In genomic region chr10:5147981-5148677, GRCh38 we compare ENCODE assay signal across 20 cellular contexts. TPM values are rescaled to one million over a fixed set of nuclear protein-coding genes. Genes with fewer than 3 reads are reported as not detected.
"Had no signal": no experiment of that assay in that cellular context is flagged by ENCODE, and none has a peak within 500 bp of the region (broad histone marks: within the 10 kb centered on the region; RNA-seq: fewer than 3 reads in every experiment).

No MANE protein-coding gene starts in this region.

- H3K27me3 Mint-ChIP-seq: activated CD8-positive, alpha-beta memory T cell treated with anti-CD3 and anti-CD28 coated beads, Interleukin-2, amount 10 ng/mL, durations not matched to agents 7 days and 5 days; naive B cell had no signal

- H3K27ac Mint-ChIP-seq: activated CD8-positive, alpha-beta memory T cell treated with anti-CD3 and anti-CD28 coated beads, Interleukin-2, amount 10 ng/mL, durations not matched to agents 7 days and 5 days had no signal

- H3K4me1 ChIP-seq: esophagus muscularis mucosa had no signal

- H3K9me3 ChIP-seq: ovary, thoracic aorta had no signal

- FAIRE-seq: keratinocyte, urothelium cell line had no signal

- H3K4me3 ChIP-seq: esophagus muscularis mucosa, ovary, thoracic aorta had no signal

- DNase-seq: activated CD4-positive, alpha-beta T cell treated with anti-CD3 and anti-CD28 coated beads, Interleukin-2, amount 50 U/mL, for 48 hours; activated CD8-positive, alpha-beta memory T cell treated with anti-CD3 and anti-CD28 coated beads, Interleukin-2, amount 10 ng/mL, durations not matched to agents 7 days and 5 days; activated naive CD4-positive, alpha-beta T cell treated with anti-CD3 and anti-CD28 coated beads, Interleukin-2, amount 50 U/mL, for 16 hours; activated T-cell treated with anti-CD3 and anti-CD28 coated beads, Interleukin-2, amount 50 U/mL, for 1 hour; hippocampal formation; left ventricle myocardium superior; mesendoderm; naive B cell; ovary; stimulated activated CD4-positive, alpha-beta T cell treated with anti-CD3 and anti-CD28 coated beads, Interleukin-12 subunit alpha, Interleukin-12 subunit beta, amount 100 ng/mL, for 4 hours; stimulated activated CD4-positive, alpha-beta T cell treated with anti-CD3 and anti-CD28 coated beads, Interleukin-2, amount 100 ng/mL, for 24 hours; T-helper 1 cell; T1000 had no signal

- H3K4me3 Mint-ChIP-seq: activated CD8-positive, alpha-beta memory T cell treated with anti-CD3 and anti-CD28 coated beads, Interleukin-2, amount 10 ng/mL, durations not matched to agents 7 days and 5 days had no signal

- H3K4me1 Mint-ChIP-seq: activated CD8-positive, alpha-beta memory T cell treated with anti-CD3 and anti-CD28 coated beads, Interleukin-2, amount 10 ng/mL, durations not matched to agents 7 days and 5 days; naive B cell had no signal

- H3K27ac ChIP-seq: esophagus muscularis mucosa, ovary, thoracic aorta, VCaP had no signal

- H3K36me3 Mint-ChIP-seq: activated CD8-positive, alpha-beta memory T cell treated with anti-CD3 and anti-CD28 coated beads, Interleukin-2, amount 10 ng/mL, durations not matched to agents 7 days and 5 days; naive B cell had no signal

- H3K27me3 ChIP-seq: esophagus muscularis mucosa, ovary had no signal

- H3K36me3 ChIP-seq: esophagus muscularis mucosa, ovary, thoracic aorta had no signal

- ATAC-seq: activated CD8-positive, alpha-beta memory T cell treated with anti-CD3 and anti-CD28 coated beads, Interleukin-2, amount 10 ng/mL, durations not matched to agents 7 days and 5 days; left ventricle myocardium superior had no signal

RNA-seq across cellular contexts. Expression of gene AKR1C8, which starts 36.8 kb away (rescaled TPM):
- total RNA-seq: esophagus muscularis mucosa, thoracic aorta had no signal
- polyA plus RNA-seq: keratinocyte, ovary had no signal

RNA-seq across cellular contexts. Expression of gene AKR1C4, which starts 48.5 kb away (rescaled TPM):
- total RNA-seq: activated CD8-positive, alpha-beta memory T cell treated with anti-CD3 and anti-CD28 coated beads, Interleukin-2, amount 10 ng/mL, durations not matched to agents 7 days and 5 days; cardiac septum; esophagus muscularis mucosa; left ventricle myocardium superior; ovary; thoracic aorta had no signal
- polyA plus RNA-seq: adipose tissue, keratinocyte, ovary had no signal
